In the genomic region with DNA sequence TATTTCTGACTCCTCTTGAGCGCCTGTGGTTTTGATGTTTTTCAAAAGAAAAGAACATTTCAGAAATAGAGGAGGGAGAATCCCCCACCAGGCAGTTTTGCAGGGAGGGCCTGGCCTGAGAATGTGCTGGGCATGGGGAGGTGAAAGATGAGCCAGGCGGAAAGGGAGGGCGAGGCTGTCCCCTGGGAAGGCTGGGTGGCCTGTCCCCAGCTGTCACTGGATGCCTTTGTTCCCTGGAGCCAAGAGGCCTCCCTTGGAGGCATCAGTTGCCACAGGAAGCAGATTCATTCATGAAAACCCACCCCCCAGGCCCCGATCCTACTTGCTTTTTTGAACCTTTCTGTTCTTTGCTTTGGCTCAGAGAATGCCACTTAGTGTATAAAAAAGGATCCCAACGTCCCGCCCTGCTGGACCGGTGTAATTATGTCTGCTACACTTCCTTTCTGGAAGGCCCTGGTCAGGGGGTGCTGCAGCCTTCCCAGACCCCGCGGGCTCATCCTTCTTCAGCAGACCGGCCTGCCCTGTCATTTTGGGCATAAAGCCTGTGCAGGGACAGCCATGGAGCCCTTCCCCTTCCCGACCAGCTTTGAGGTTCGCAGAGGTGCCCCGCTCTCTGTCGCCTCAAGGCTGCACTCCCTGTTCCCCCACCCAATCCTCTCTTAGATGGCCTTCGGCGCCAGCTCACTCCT, we compare ENCODE assay signal across 11 cellular contexts.
A peak's percentile ranks its signal among the peaks of the same experiment; 100 is the strongest.
DNase-seq lines count a peak whose midpoint lies in the region; ATAC-seq and TF ChIP-seq lines count a peak whose summit lies in the region.
"Had no signal": no experiment of that assay in that cellular context is flagged by ENCODE, and none has a peak within 500 bp of the region (broad histone marks: within the 10 kb centered on the region; RNA-seq: fewer than 3 reads in every experiment).

No MANE protein-coding gene starts in this region.

- H3K4me2 ChIP-seq in BLaER1 (peak overlapping the region; percentile 88), GM23338 (peak overlapping the region; percentile 38)

- H3K27ac Mint-ChIP-seq in GM23338 = peak overlapping the region; percentile 86
- peak overlapping the region; percentile 88 for H3K27ac Mint-ChIP-seq in activated T-helper 17 cell treated with anti-CD3 and anti-CD28 coated beads, Interleukin-2, amount 50 U/mL, for 72 hours
- H3K27ac Mint-ChIP-seq in naive B cell = peak overlapping the region; percentile 87 to 97 (median 94)
- H3K27ac Mint-ChIP-seq: mesothelial cell of epicardium had no signal

- H3K9me2 ChIP-seq in GM23338 (ENCODE audit: insufficient read depth) = no peaks in the 10 kb centered on the region

- H3K4me3 ChIP-seq in BLaER1 = 0 out of 2 replicates have a peak overlapping the region, but pooled peaks have one; percentile 20
- H3K4me3 ChIP-seq in GM23338 = no peak overlapping the region
- H3K4me3 ChIP-seq: dorsolateral prefrontal cortex had no signal

- peak overlapping the region; percentile 66; the same call in 1 of the 2 replicates for H3K9ac ChIP-seq in BLaER1

- H3K4me3 Mint-ChIP-seq in GM23338 = no peak overlapping the region
- peak overlapping the region; percentile 80 for H3K4me3 Mint-ChIP-seq in activated T-helper 17 cell treated with anti-CD3 and anti-CD28 coated beads, Interleukin-2, amount 50 U/mL, for 72 hours
- H3K4me3 Mint-ChIP-seq in naive B cell = peak overlapping the region in 6 of 8 donors; percentile 52 to 84 (median 72)
- H3K4me3 Mint-ChIP-seq: mesothelial cell of epicardium had no signal

- no peaks in the 10 kb centered on the region for H3K79me2 ChIP-seq in GM23338 (replicated peaks; ENCODE audit: insufficient read depth)

- H3K9me3 Mint-ChIP-seq in GM23338 (no peaks in the 10 kb centered on the region), naive B cell (no peaks in the 10 kb centered on the region)
- H3K9me3 Mint-ChIP-seq in activated T-helper 17 cell treated with anti-CD3 and anti-CD28 coated beads, Interleukin-2, amount 50 U/mL, for 72 hours = no peaks in the 10 kb centered on the region
- H3K9me3 Mint-ChIP-seq: mesothelial cell of epicardium had no signal

- no peak for ATAC-seq in GM23338
- no peak for ATAC-seq in activated T-helper 17 cell treated with anti-CD3 and anti-CD28 coated beads, Interleukin-2, amount 50 U/mL, for 72 hours (replicated peaks)
- ATAC-seq in naive B cell (ENCODE audit: low read depth in 2 of 2) = no peak
- ATAC-seq in HG03045 (IDR thresholded peaks at IDR 0.05; ENCODE audit: unreplicated experiment) = no peak
- no peak for ATAC-seq in GM19397 (IDR thresholded peaks at IDR 0.05; ENCODE audit: unreplicated experiment)

- H4K20me1 ChIP-seq in BLaER1 (peaks cover 100% of the 10 kb centered on the region), GM23338 (replicated peaks; ENCODE audit: insufficient read depth) (no peaks in the 10 kb centered on the region)

- H3K4me1 ChIP-seq in BLaER1 (peaks cover 100% of the 10 kb centered on the region), GM23338 (ENCODE audit: insufficient read depth) (peaks cover 10% of the 10 kb centered on the region; the same call in 1 of the 2 replicates)

- H3K4me1 Mint-ChIP-seq in GM23338 (peaks cover 39% of the 10 kb centered on the region), naive B cell (peaks cover 69 to 94% (median 83%) of the 10 kb centered on the region in 3 donors)
- peaks cover 59% of the 10 kb centered on the region for H3K4me1 Mint-ChIP-seq in activated T-helper 17 cell treated with anti-CD3 and anti-CD28 coated beads, Interleukin-2, amount 50 U/mL, for 72 hours

- H3K27me3 ChIP-seq in BLaER1 (no peaks in the 10 kb centered on the region), GM23338 (ENCODE audit: insufficient read depth) (no peaks in the 10 kb centered on the region)
- H3K27me3 ChIP-seq: dorsolateral prefrontal cortex had no signal

- H3K27me3 Mint-ChIP-seq in GM23338 (ENCODE audit: insufficient read depth, low read depth, poor library complexity) (peaks cover 2% of the 10 kb centered on the region), naive B cell (no peaks in the 10 kb centered on the region)
- H3K27me3 Mint-ChIP-seq in activated T-helper 17 cell treated with anti-CD3 and anti-CD28 coated beads, Interleukin-2, amount 50 U/mL, for 72 hours = no peaks in the 10 kb centered on the region

- DNase-seq in GM23338 (ENCODE audit: low spot score) (no peak), naive B cell (no peak), COR-L47 (lab: John Stamatoyannopoulos, UW) (no peak), foreskin melanocyte (no peak)
- DNase-seq: activated gamma-delta T cell had no signal

- H3F3A ChIP-seq in GM23338 (replicated peaks; ENCODE audit: low read depth) = no peaks in the 10 kb centered on the region

- no peaks in the 10 kb centered on the region for H3K9me3 ChIP-seq in BLaER1

- no peaks in the 10 kb centered on the region for H3K36me3 Mint-ChIP-seq in GM23338 (ENCODE audit: low read depth)
- peaks cover 5% of the 10 kb centered on the region for H3K36me3 Mint-ChIP-seq in activated T-helper 17 cell treated with anti-CD3 and anti-CD28 coated beads, Interleukin-2, amount 50 U/mL, for 72 hours (ENCODE audit: low read depth)
- peaks cover 0 to 4% of the 10 kb centered on the region in 2 donors for H3K36me3 Mint-ChIP-seq in naive B cell
- H3K36me3 Mint-ChIP-seq: mesothelial cell of epicardium had no signal

- H3K36me3 ChIP-seq in BLaER1 (no peaks in the 10 kb centered on the region), GM23338 (ENCODE audit: insufficient read depth) (no peaks in the 10 kb centered on the region)

- H2AFZ ChIP-seq in GM23338 = no peak overlapping the region

- peak overlapping the region; percentile 64 for H3K27ac ChIP-seq in BLaER1
- no peak overlapping the region for H3K27ac ChIP-seq in GM23338 (ENCODE audit: low read depth)

- no peak for TF ChIP-seq CTCF in GM23338 (conservative IDR thresholded peaks at IDR 0.05; ENCODE audit: low read depth in 2 of 2)

TF ChIP-seq in GM23338, 12 proteins besides CTCF, POLR2A, EP300 and RAD21 (continues in another document):
- TF ChIP-seq ZNF331 (CRISPR knock-in tag; IDR thresholded peaks at IDR 0.05; ENCODE audit: low read depth) (no peak), EZH2 (IDR thresholded peaks at IDR 0.05; ENCODE audit: low read depth, unreplicated experiment) (no peak), POLR2AphosphoS5 (IDR thresholded peaks at IDR 0.05; ENCODE audit: low read depth) (no peak), EZH2phosphoT487 (IDR thresholded peaks at IDR 0.05; ENCODE audit: unreplicated experiment) (no peak)
- TF ChIP-seq, protein P1, sequence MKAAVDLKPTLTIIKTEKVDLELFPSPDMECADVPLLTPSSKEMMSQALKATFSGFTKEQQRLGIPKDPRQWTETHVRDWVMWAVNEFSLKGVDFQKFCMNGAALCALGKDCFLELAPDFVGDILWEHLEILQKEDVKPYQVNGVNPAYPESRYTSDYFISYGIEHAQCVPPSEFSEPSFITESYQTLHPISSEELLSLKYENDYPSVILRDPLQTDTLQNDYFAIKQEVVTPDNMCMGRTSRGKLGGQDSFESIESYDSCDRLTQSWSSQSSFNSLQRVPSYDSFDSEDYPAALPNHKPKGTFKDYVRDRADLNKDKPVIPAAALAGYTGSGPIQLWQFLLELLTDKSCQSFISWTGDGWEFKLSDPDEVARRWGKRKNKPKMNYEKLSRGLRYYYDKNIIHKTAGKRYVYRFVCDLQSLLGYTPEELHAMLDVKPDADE (IDR thresholded peaks at IDR 0.05) = no peak
